Comparison of ENCODE assay signal across 27 cellular contexts in genomic region chr15:96586901-96587300, GRCh38.
A peak's percentile ranks its signal among the peaks of the same experiment; 100 is the strongest.
DNase-seq lines count a peak whose midpoint lies in the region.
"Had no signal": no experiment of that assay in that cellular context is flagged by ENCODE, and none has a peak within 500 bp of the region (broad histone marks: within the 10 kb centered on the region; RNA-seq: fewer than 3 reads in every experiment).

No MANE protein-coding gene starts in this region.

- DNase-seq in CD1c-positive myeloid dendritic cell (ENCODE audit: extremely low spot score) (peak; percentile 84), NAMALWA (ENCODE audit: low spot score) (peak; percentile 3), SIG-M5 treated with dmso at 0.1 percent for 504 hours (lab: John Stamatoyannopoulos, UW; ENCODE audit: unreplicated experiment) (peak; percentile 86), medulla oblongata (ENCODE audit: extremely low spot score) (peak; percentile 10), NCI-H1105 treated with DMSO at 0.1 percent for 48 hours (lab: John Stamatoyannopoulos, UW) (no peak), NCI-H2029 treated with DMSO at 0.1 percent for 48 hours (lab: John Stamatoyannopoulos, UW) (no peak), NCI-H748 treated with DMSO at 0.1 percent for 48 hours (lab: John Stamatoyannopoulos, UW) (no peak), COLO668 (lab: John Stamatoyannopoulos, UW; ENCODE audit: unreplicated experiment) (no peak)
- DNase-seq: activated CD4-positive, alpha-beta T cell treated with anti-CD3 and anti-CD28 coated beads, Interleukin-2, amount 50 U/mL, for 1 hour; activated CD4-positive, CD25-positive, alpha-beta regulatory T cell; activated effector memory CD4-positive, alpha-beta T cell treated with anti-CD3 and anti-CD28 coated beads, Interleukin-2, amount 50 U/mL, for 16 hours; activated T-cell treated with anti-CD3 and anti-CD28 coated beads, Interleukin-2, amount 50 U/mL, for 24 hours; CD8-positive, alpha-beta memory T cell; DMS 273 treated with DMSO at 0.1 percent for 48 hours; effector CD8-positive, alpha-beta T cell; EL; HCEC 1CT; Karpas-422; NCI-H1092; NCI-H187 treated with DMSO at 0.1 percent for 48 hours; NCI-H510A treated with DMSO at 0.1 percent for 48 hours; psoas muscle; sigmoid colon; stimulated activated CD4-positive, alpha-beta T cell treated with anti-CD3 and anti-CD28 coated beads, Interleukin-12 subunit alpha, Interleukin-12 subunit beta, amount 100 ng/mL, for 4 hours; stimulated activated CD4-positive, alpha-beta T cell treated with anti-CD3 and anti-CD28 coated beads, Interleukin-2, amount 100 ng/mL, for 48 hours; stomach; thyroid gland had no signal

Comparison
In these comparisons a context has a peak if more than half of its experiments do, and no peak if none do; other contexts are left out.
1. DNase-seq: peak in CD1c-positive myeloid dendritic cell (single experiment), NAMALWA (single experiment), SIG-M5 treated with dmso at 0.1 percent for 504 hours (single experiment) and medulla oblongata (single experiment); none in NCI-H1105 treated with DMSO at 0.1 percent for 48 hours (single experiment), NCI-H2029 treated with DMSO at 0.1 percent for 48 hours (single experiment), NCI-H748 treated with DMSO at 0.1 percent for 48 hours (single experiment) and COLO668 (single experiment).